ENCODE assay signal across 19 cellular contexts in the genomic region with DNA sequence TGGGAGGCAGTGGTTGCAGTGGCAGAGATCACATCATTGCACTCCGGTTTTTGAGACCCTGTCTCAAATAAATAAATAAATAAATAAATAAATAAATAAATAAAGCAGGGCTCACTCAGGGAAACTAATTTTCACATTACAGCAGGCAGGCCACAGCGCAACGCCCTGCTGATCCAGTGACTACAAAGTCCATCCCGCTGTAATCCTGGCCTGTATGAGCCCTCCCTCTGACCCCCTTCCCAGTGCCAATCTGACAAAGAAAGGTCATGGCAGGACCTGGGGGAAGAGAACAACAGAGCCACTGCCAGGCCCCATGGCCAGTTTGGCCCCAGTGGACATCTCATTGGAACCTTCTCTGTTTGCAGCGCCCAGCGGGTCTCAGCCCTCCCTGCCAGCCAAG. TPM values are rescaled to one million over a fixed set of nuclear protein-coding genes. Genes with fewer than 3 reads are reported as not detected.
DNase-seq lines count a peak whose midpoint lies in the region; ATAC-seq, FAIRE-seq and TF ChIP-seq lines count a peak whose summit lies in the region.
"Had no signal": no experiment of that assay in that cellular context is flagged by ENCODE, and none has a peak within 500 bp of the region (broad histone marks: within the 10 kb centered on the region; RNA-seq: fewer than 3 reads in every experiment).

No MANE protein-coding gene starts in this region.

- peak overlapping the region; percentile 30 for H3K27ac ChIP-seq in suprapubic skin
- H3K27ac ChIP-seq: HL-60 had no signal

- DNase-seq in left kidney (ENCODE audit: low read depth, low spot score) (peak; percentile 39), suprapubic skin (ENCODE audit: low spot score in 2 of 2) (no peak), GM19239 (ENCODE audit: insufficient read length, low spot score) (no peak), activated gamma-delta T cell treated with Interleukin-2 at 50 U/mL for 16 hours (no peak), HPDE6-E6E7 (ENCODE audit: extremely low spot score) (no peak)
- DNase-seq: CD4-positive, CD25-positive, alpha-beta regulatory T cell; KBM-7; NCI-H1048; NCI-H1694; NCI-H2107; NCI-H226; NCI-H526; RPMI8226 had no signal

- H3K79me2 ChIP-seq in Loucy (ENCODE audit: insufficient read depth, low read length) = peaks cover 79% of the 10 kb centered on the region

- H3K4me3 ChIP-seq in Loucy (ENCODE audit: low read length, poor library complexity, severe bottlenecking) (no peak overlapping the region), suprapubic skin (no peak overlapping the region)

- no peaks in the 10 kb centered on the region for H3K9me3 ChIP-seq in Loucy (ENCODE audit: insufficient read depth, low read depth, low read length)
- no peaks in the 10 kb centered on the region for H3K9me3 ChIP-seq in suprapubic skin

- no peaks in the 10 kb centered on the region for H3K9me2 ChIP-seq in Loucy (replicated peaks; ENCODE audit: low read depth, low read length)

- no peaks in the 10 kb centered on the region for H3K9me3 Mint-ChIP-seq in nephron
- H3K9me3 Mint-ChIP-seq: CD4-positive, CD25-positive, alpha-beta regulatory T cell had no signal

- H3K4me1 Mint-ChIP-seq in nephron = peaks cover 74% of the 10 kb centered on the region

- peaks cover 8% of the 10 kb centered on the region for H3F3A ChIP-seq in Loucy (ENCODE audit: low read depth)

- H4K20me1 ChIP-seq in Loucy (ENCODE audit: insufficient read depth, low read length, poor library complexity, severe bottlenecking) = no peaks in the 10 kb centered on the region

- ATAC-seq in HG03025 (IDR thresholded peaks at IDR 0.05; ENCODE audit: low FRiP score, unreplicated experiment) = no peak
- ATAC-seq: HCT116 had no signal

- H3K27me3 Mint-ChIP-seq in nephron (ENCODE audit: low read depth) = no peaks in the 10 kb centered on the region
- H3K27me3 Mint-ChIP-seq: CD4-positive, CD25-positive, alpha-beta regulatory T cell had no signal

- whole genome bisulfite sequencing in suprapubic skin = 94% methylated on average over 6 of the region's 6 CpGs

- H3K4me1 ChIP-seq in Loucy (ENCODE audit: insufficient read depth, low read length, poor library complexity, severe bottlenecking) = peaks cover 75% of the 10 kb centered on the region
- H3K4me1 ChIP-seq in suprapubic skin = peaks cover 81% of the 10 kb centered on the region

- TF ChIP-seq POLR2A in suprapubic skin (IDR thresholded peaks at IDR 0.05) = no peak

- H3K36me3 ChIP-seq in Loucy (ENCODE audit: insufficient read depth, low read length) = no peaks in the 10 kb centered on the region
- no peaks in the 10 kb centered on the region for H3K36me3 ChIP-seq in suprapubic skin

- TF ChIP-seq CTCF in Loucy (conservative IDR thresholded peaks at IDR 0.05; ENCODE audit: low read length) (no peak), nephron (IDR thresholded peaks at IDR 0.05; ENCODE audit: unreplicated experiment in 3 of 3) (no peak), suprapubic skin (IDR thresholded peaks at IDR 0.05) (no peak)

- H3K4me2 ChIP-seq in Loucy (ENCODE audit: low read depth, low read length, poor library complexity, severe bottlenecking) = peak overlapping the region; percentile 84

- peaks cover 12% of the 10 kb centered on the region for H3K36me3 Mint-ChIP-seq in nephron (ENCODE audit: low read depth)

- no peaks in the 10 kb centered on the region for H3K27me3 ChIP-seq in Loucy (ENCODE audit: insufficient read depth, low read length, poor library complexity, severe bottlenecking)
- H3K27me3 ChIP-seq in suprapubic skin = no peaks in the 10 kb centered on the region

- no peak overlapping the region for H3K9ac ChIP-seq in Loucy (ENCODE audit: low read depth, low read length, poor library complexity, severe bottlenecking)

- no peak overlapping the region for H2AFZ ChIP-seq in Loucy (ENCODE audit: low read length)

- FAIRE-seq in GM19239 (lab: Jason Lieb, UNC) = no peak
- FAIRE-seq: GM18507 had no signal

- H3K27ac Mint-ChIP-seq in nephron = peak overlapping the region; percentile 79 to 93 (median 91)

- H3K4me3 Mint-ChIP-seq in nephron = no peak overlapping the region
- H3K4me3 Mint-ChIP-seq: CD4-positive, CD25-positive, alpha-beta regulatory T cell had no signal

- TF ChIP-seq EP300 in suprapubic skin (IDR thresholded peaks at IDR 0.05) = no peak

RNA-seq across cellular contexts. Expression of gene SH3BP5, which starts 9.3 kb away (rescaled TPM):
- total RNA-seq in suprapubic skin = 10 to 100 TPM; 11.2 to 27.0 (median 17.8) TPM
